ENCODE assay signal across 1 cellular context in genomic region chr5:156912869-156913268, GRCh38.
TF ChIP-seq lines count a peak whose summit lies in the region.

No MANE protein-coding gene starts in this region.

TF ChIP-seq in H1, 55 proteins besides CTCF, POLR2A, EP300 and RAD21:
- TF ChIP-seq NRF1 (IDR thresholded peaks at IDR 0.05; ENCODE audit: low read depth, low read length) (no peak), CHD2 (IDR thresholded peaks at IDR 0.05; ENCODE audit: low read length) (no peak)
TF ChIP-seq in H1: peak in this region for 0.
